ENCODE assay signal across 2 cellular contexts in genomic region chr10:18075881-18076280, GRCh38.
TF ChIP-seq lines count a peak whose summit lies in the region.

No MANE protein-coding gene starts in this region.

TF ChIP-seq in GM23338, 12 proteins besides CTCF, POLR2A, EP300 and RAD21:
- TF ChIP-seq ZNF114 (CRISPR knock-in tag; IDR thresholded peaks at IDR 0.05), result no peak
- TF ChIP-seq POLR2AphosphoS5 (IDR thresholded peaks at IDR 0.05; ENCODE audit: low read depth), result no peak
- TF ChIP-seq NANOG (IDR thresholded peaks at IDR 0.05; ENCODE audit: borderline replicate concordance), result no peak
TF ChIP-seq in GM23338: peak in this region for 0.

TF ChIP-seq in H1, 55 proteins besides CTCF, POLR2A, EP300 and RAD21:
- TF ChIP-seq, protein P1, sequence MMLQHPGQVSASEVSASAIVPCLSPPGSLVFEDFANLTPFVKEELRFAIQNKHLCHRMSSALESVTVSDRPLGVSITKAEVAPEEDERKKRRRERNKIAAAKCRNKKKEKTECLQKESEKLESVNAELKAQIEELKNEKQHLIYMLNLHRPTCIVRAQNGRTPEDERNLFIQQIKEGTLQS (IDR thresholded peaks at IDR 0.05; ENCODE audit: insufficient read depth, low read depth, low read length), result no peak
- TF ChIP-seq TBP (IDR thresholded peaks at IDR 0.05; ENCODE audit: low read depth, low read length), result no peak
- no peak for TF ChIP-seq NRF1 (IDR thresholded peaks at IDR 0.05; ENCODE audit: low read depth, low read length)
- no peak for TF ChIP-seq YY1 (IDR thresholded peaks at IDR 0.05; ENCODE audit: low read depth, low read length)
- no peak for TF ChIP-seq HDAC6 (IDR thresholded peaks at IDR 0.05; ENCODE audit: low read depth, low read length)
- no peak for TF ChIP-seq BACH1 (IDR thresholded peaks at IDR 0.05; ENCODE audit: low read length)
- no peak for TF ChIP-seq PHF8 (conservative IDR thresholded peaks at IDR 0.05; ENCODE audit: low read depth, low read length)
- TF ChIP-seq TAF7 (optimal IDR thresholded peaks at IDR 0.05; ENCODE audit: borderline replicate concordance, low read depth, low read length), result no peak
- TF ChIP-seq TEAD4 (IDR thresholded peaks at IDR 0.05; ENCODE audit: low read depth, low read length), result no peak
- TF ChIP-seq BCL11A (IDR thresholded peaks at IDR 0.05; ENCODE audit: low read depth in 2 of 2, low read length in 2 of 2), result no peak
- no peak for TF ChIP-seq SIX5 (IDR thresholded peaks at IDR 0.05; ENCODE audit: low read depth, low read length)
